In genomic region chr1:16716691-16717173, GRCh38 we compare ENCODE assay signal across 14 cellular contexts. TPM values are rescaled to one million over a fixed set of nuclear protein-coding genes. Genes with fewer than 3 reads are reported as not detected.
A peak's percentile ranks its signal among the peaks of the same experiment; 100 is the strongest.
DNase-seq lines count a peak whose midpoint lies in the region; ATAC-seq and TF ChIP-seq lines count a peak whose summit lies in the region.
"Had no signal": no experiment of that assay in that cellular context is flagged by ENCODE, and none has a peak within 500 bp of the region (broad histone marks: within the 10 kb centered on the region; RNA-seq: fewer than 3 reads in every experiment).

No MANE protein-coding gene starts in this region.

- no peak for ATAC-seq in GM18520 (IDR thresholded peaks at IDR 0.05; ENCODE audit: unreplicated experiment)

- H3K27me3 ChIP-seq in PC-9 (ENCODE audit: insufficient read depth, low read depth) (no peaks in the 10 kb centered on the region), suprapubic skin (peaks cover 36% of the 10 kb centered on the region)

- no peak overlapping the region for H2AFZ ChIP-seq in PC-9

- TF ChIP-seq CTCF in PC-9 (conservative IDR thresholded peaks at IDR 0.05) (no peak), suprapubic skin (IDR thresholded peaks at IDR 0.05) (no peak)

- intact Hi-C loops in activated CD4-positive, alpha-beta T cell treated with anti-CD3 and anti-CD28 coated beads, Interleukin-2, amount 10 ng/mL, durations not matched to agents 24 days and 14 days (cut with micrococcal nuclease), result no loop called here
- intact Hi-C loops in PC-9 (cut with micrococcal nuclease; ENCODE audit: unreplicated experiment), result no loop called here

- no TSS peak for BruUV-seq in PC-9 (replicated peaks; lab: Mats Ljungman, UMichigan)

- no peaks in the 10 kb centered on the region for H3K79me2 ChIP-seq in PC-9 (ENCODE audit: low read depth)

- DNase-seq in activated CD4-positive, alpha-beta T cell treated with anti-CD3 and anti-CD28 coated beads, Interleukin-2, amount 10 ng/mL, durations not matched to agents 24 days and 14 days, result peak; percentile 53
- no peak for DNase-seq in activated CD4-positive, alpha-beta T cell treated with anti-CD3 and anti-CD28 coated beads for 1 hour
- DNase-seq in PC-9, result peak; percentile 68 to 82
- DNase-seq in germinal center (ENCODE audit: low spot score), result peak; percentile 4
- DNase-seq in suprapubic skin (ENCODE audit: low spot score in 2 of 2), result peak; percentile 63 to 83
- no peak for DNase-seq in G401 (ENCODE audit: low spot score)
- DNase-seq in NOMO-1 treated with DMSO at 0.1 percent for 48 hours (lab: John Stamatoyannopoulos, UW; ENCODE audit: unreplicated experiment), result no peak
- DNase-seq: activated naive CD8-positive, alpha-beta T cell treated with anti-CD3 and anti-CD28 coated beads, Interleukin-2, amount 10 ng/mL, durations not matched to agents 7 days and 5 days; dermis blood vessel endothelial cell; NCI-H2029 had no signal

- TF ChIP-seq EP300 in suprapubic skin (IDR thresholded peaks at IDR 0.05), result no peak

- no peaks in the 10 kb centered on the region for H3F3A ChIP-seq in PC-9 (ENCODE audit: insufficient read depth, low read depth)

- no peaks in the 10 kb centered on the region for H3K9me3 ChIP-seq in PC-9 (ENCODE audit: insufficient read depth, low read depth)
- no peaks in the 10 kb centered on the region for H3K9me3 ChIP-seq in suprapubic skin
- H3K9me3 ChIP-seq: HAP-1, tibial nerve had no signal

- no peaks in the 10 kb centered on the region for H3K4me1 Mint-ChIP-seq in activated CD4-positive, alpha-beta T cell treated with anti-CD3 and anti-CD28 coated beads, Interleukin-2, amount 10 ng/mL, durations not matched to agents 24 days and 14 days
- H3K4me1 Mint-ChIP-seq: activated naive CD8-positive, alpha-beta T cell treated with anti-CD3 and anti-CD28 coated beads, Interleukin-2, amount 10 ng/mL, durations not matched to agents 7 days and 5 days had no signal

- peaks cover 16% of the 10 kb centered on the region for H3K27me3 Mint-ChIP-seq in activated CD4-positive, alpha-beta T cell treated with anti-CD3 and anti-CD28 coated beads, Interleukin-2, amount 10 ng/mL, durations not matched to agents 24 days and 14 days

- no peaks in the 10 kb centered on the region for H3K9me2 ChIP-seq in PC-9 (ENCODE audit: insufficient read depth)

- no peak for TF ChIP-seq POLR2A in suprapubic skin (IDR thresholded peaks at IDR 0.05)

- no peak overlapping the region for H3K27ac Mint-ChIP-seq in activated CD4-positive, alpha-beta T cell treated with anti-CD3 and anti-CD28 coated beads, Interleukin-2, amount 10 ng/mL, durations not matched to agents 24 days and 14 days
- H3K27ac Mint-ChIP-seq: activated naive CD8-positive, alpha-beta T cell treated with anti-CD3 and anti-CD28 coated beads, Interleukin-2, amount 10 ng/mL, durations not matched to agents 7 days and 5 days; nephron progenitor cell had no signal

- in situ Hi-C loops in G401 (cut with HindIII; ENCODE audit: low sequenced_read_pairs), result no loop called here

- H3K4me3 ChIP-seq in PC-9 (no peak overlapping the region), suprapubic skin (no peak overlapping the region)
- H3K4me3 ChIP-seq: HAP-1, tibial nerve had no signal

- no peaks in the 10 kb centered on the region for H3K36me3 Mint-ChIP-seq in activated CD4-positive, alpha-beta T cell treated with anti-CD3 and anti-CD28 coated beads, Interleukin-2, amount 10 ng/mL, durations not matched to agents 24 days and 14 days (ENCODE audit: low read depth)
- H3K36me3 Mint-ChIP-seq: activated naive CD8-positive, alpha-beta T cell treated with anti-CD3 and anti-CD28 coated beads, Interleukin-2, amount 10 ng/mL, durations not matched to agents 7 days and 5 days had no signal

- no peak overlapping the region for H3K4me3 Mint-ChIP-seq in activated CD4-positive, alpha-beta T cell treated with anti-CD3 and anti-CD28 coated beads, Interleukin-2, amount 10 ng/mL, durations not matched to agents 24 days and 14 days
- H3K4me3 Mint-ChIP-seq: activated naive CD8-positive, alpha-beta T cell treated with anti-CD3 and anti-CD28 coated beads, Interleukin-2, amount 10 ng/mL, durations not matched to agents 7 days and 5 days; nephron progenitor cell had no signal

- no peak overlapping the region for H3K4me2 ChIP-seq in PC-9

- H3K27ac ChIP-seq in PC-9, result no peak overlapping the region
- no peak overlapping the region for H3K27ac ChIP-seq in suprapubic skin
- H3K27ac ChIP-seq: tibial nerve had no signal

- CTCF ChIA-PET in PC-9 (lab: Charles Lee), result interaction anchor here (0.9 to 1.1 kb wide), 2 partner anchors 10 to 283 kb away, joined by 3 to 4 read pairs; no protein-coding TSS in a partner anchor

- H4K20me1 ChIP-seq in PC-9 (ENCODE audit: insufficient read depth), result no peaks in the 10 kb centered on the region

- POLR2A ChIA-PET in PC-9 (lab: Charles Lee; ENCODE audit: unreplicated experiment), result interaction anchor here (0.5 kb wide), 1 partner anchor 347 kb away, joined by 3 read pairs; no protein-coding TSS in a partner anchor

- H3K4me1 ChIP-seq in PC-9 (replicated peaks; ENCODE audit: insufficient read depth), result peaks cover 4% of the 10 kb centered on the region; the same call in 1 of the 2 replicates
- H3K4me1 ChIP-seq in suprapubic skin, result no peaks in the 10 kb centered on the region
- H3K4me1 ChIP-seq: HAP-1, tibial nerve had no signal

- H3K9me3 Mint-ChIP-seq in activated CD4-positive, alpha-beta T cell treated with anti-CD3 and anti-CD28 coated beads, Interleukin-2, amount 10 ng/mL, durations not matched to agents 24 days and 14 days, result no peaks in the 10 kb centered on the region
- H3K9me3 Mint-ChIP-seq: activated naive CD8-positive, alpha-beta T cell treated with anti-CD3 and anti-CD28 coated beads, Interleukin-2, amount 10 ng/mL, durations not matched to agents 7 days and 5 days; nephron progenitor cell had no signal

- 52% methylated on average over 3 of the region's 3 CpGs for WGBS in suprapubic skin

- H3K36me3 ChIP-seq in PC-9 (ENCODE audit: low read depth), result no peaks in the 10 kb centered on the region
- no peaks in the 10 kb centered on the region for H3K36me3 ChIP-seq in suprapubic skin
- H3K36me3 ChIP-seq: HAP-1, tibial nerve had no signal

RNA-seq across cellular contexts. Expression of gene RNU1-4, which starts 23.6 kb away (rescaled TPM):
- 1,962 and 2,189 TPM in 2 replicates for total RNA-seq in activated CD4-positive, alpha-beta T cell treated with anti-CD3 and anti-CD28 coated beads, Interleukin-2, amount 10 ng/mL, durations not matched to agents 24 days and 14 days
- total RNA-seq in PC-9 (2021) (1,333 and 3,235 TPM in 2 replicates), suprapubic skin (under 1 TPM; under 0.01 TPM)
- not detected in 2 replicates for total RNA-seq in G401 (2014; rRNA removed; shearing (Covaris generic))

RNA-seq across cellular contexts. Expression of gene RNU1-3, which starts 50.0 kb away (rescaled TPM):
- 1,962 and 2,189 TPM in 2 replicates for total RNA-seq in activated CD4-positive, alpha-beta T cell treated with anti-CD3 and anti-CD28 coated beads, Interleukin-2, amount 10 ng/mL, durations not matched to agents 24 days and 14 days
- total RNA-seq in PC-9 (2021) (1,333 and 3,235 TPM in 2 replicates), suprapubic skin (under 1 TPM; under 0.01 TPM)
- not detected in 2 replicates for total RNA-seq in G401 (2014; rRNA removed; shearing (Covaris generic))

Comparison
In these comparisons a context has a peak if more than half of its experiments do, and no peak if none do; other contexts are left out.
1. DNase-seq: peak in activated CD4-positive, alpha-beta T cell treated with anti-CD3 and anti-CD28 coated beads, Interleukin-2, amount 10 ng/mL, durations not matched to agents 24 days and 14 days (single experiment), PC-9 (2 of 2), germinal center (single experiment) and suprapubic skin (2 of 2); none in activated CD4-positive, alpha-beta T cell treated with anti-CD3 and anti-CD28 coated beads for 1 hour (single experiment), G401 (single experiment) and NOMO-1 treated with DMSO at 0.1 percent for 48 hours (single experiment).
2. RNA of gene RNU1-4, which starts 23.6 kb away (total RNA-seq): 1,962 to 2,189 TPM in activated CD4-positive, alpha-beta T cell treated with anti-CD3 and anti-CD28 coated beads, Interleukin-2, amount 10 ng/mL, durations not matched to agents 24 days and 14 days and 1,333 to 3,235 TPM in PC-9; under 0.01 TPM in suprapubic skin and not detected in G401; every median in the first group is over 1,000 times any median in the second.
3. RNA of gene RNU1-3, which starts 50.0 kb away (total RNA-seq): 1,962 to 2,189 TPM in activated CD4-positive, alpha-beta T cell treated with anti-CD3 and anti-CD28 coated beads, Interleukin-2, amount 10 ng/mL, durations not matched to agents 24 days and 14 days and 1,333 to 3,235 TPM in PC-9; under 0.01 TPM in suprapubic skin and not detected in G401; every median in the first group is over 1,000 times any median in the second.